Comparison of ENCODE assay signal across 8 cellular contexts in the genomic region with DNA sequence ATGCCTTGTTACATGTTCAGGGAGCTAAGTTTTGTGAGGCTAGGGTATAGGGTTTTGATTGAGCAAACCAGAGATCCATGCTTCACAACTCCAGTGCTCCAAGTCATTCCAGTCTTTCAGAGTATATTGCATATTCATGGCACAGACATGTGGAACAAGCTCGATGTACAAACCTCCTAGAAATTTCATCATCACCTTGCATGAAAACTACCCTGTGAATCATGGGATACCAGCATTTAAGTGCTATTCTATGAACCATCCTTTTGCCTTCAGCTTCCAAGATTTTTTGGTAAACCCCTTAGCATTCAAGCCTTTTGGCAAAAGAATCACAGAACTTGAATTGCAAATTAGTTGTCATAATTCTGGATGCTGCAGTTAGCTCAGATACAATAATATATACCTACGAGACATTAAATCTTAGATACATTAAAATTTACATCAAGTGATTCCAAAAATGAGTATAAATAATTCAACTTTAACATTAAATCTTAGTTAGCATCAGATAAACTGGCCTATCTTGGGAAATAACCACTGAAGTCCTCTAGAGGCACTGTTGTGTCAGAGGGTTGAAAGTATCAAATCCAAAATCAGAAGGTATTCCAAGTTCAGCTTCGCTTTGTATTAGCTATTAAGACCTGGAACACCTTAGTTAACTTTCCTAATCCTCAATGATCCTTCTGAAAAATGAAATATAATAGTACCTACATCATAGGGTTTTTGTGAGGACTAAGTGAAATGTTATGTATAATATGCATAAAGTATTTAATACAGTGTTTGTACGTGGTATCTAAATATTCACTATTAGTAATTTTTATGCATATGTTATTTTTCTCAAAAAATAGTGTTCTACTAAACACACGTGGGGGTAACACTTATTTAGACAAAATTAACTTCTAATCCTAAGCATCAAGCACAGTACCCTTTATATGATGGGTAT. TPM values are rescaled to one million over a fixed set of nuclear protein-coding genes. Genes with fewer than 3 reads are reported as not detected.
DNase-seq lines count a peak whose midpoint lies in the region; ATAC-seq, FAIRE-seq and TF ChIP-seq lines count a peak whose summit lies in the region.

No MANE protein-coding gene starts in this region.

- no peak for TF ChIP-seq POLR2A in HepG2 (IDR thresholded peaks at IDR 0.05; ENCODE audit: insufficient read depth in 1 of 2, low read depth in 2 of 2, low read length in 2 of 2)

- no peaks in the 10 kb centered on the region for H3K9me3 ChIP-seq in DND-41 (ENCODE audit: insufficient read depth, low read length, severe bottlenecking)
- no peaks in the 10 kb centered on the region for H3K9me3 ChIP-seq in HepG2 (ENCODE audit: low read length)

- no peak for TF ChIP-seq EP300 in HepG2 (IDR thresholded peaks at IDR 0.05; ENCODE audit: low read depth in 2 of 2, low read length in 2 of 2)
- TF ChIP-seq EP300 in HepG2 (CRISPR knock-in tag; IDR thresholded peaks at IDR 0.05; ENCODE audit: borderline replicate concordance): no peak

- H3K79me2 ChIP-seq in DND-41 (ENCODE audit: insufficient read depth, low read length): no peaks in the 10 kb centered on the region
- no peaks in the 10 kb centered on the region for H3K79me2 ChIP-seq in HepG2 (ENCODE audit: insufficient read depth, low read length)

- DNase-seq in DND-41 (no peak), HepG2 (ENCODE audit: low spot score) (peak; percentile 14), occipital lobe (lab: John Stamatoyannopoulos, UW) (no peak)

- intact Hi-C loops in HepG2 (cut with micrococcal nuclease; ENCODE audit: unreplicated experiment): loop anchor here (5.0 kb wide), 1 partner anchor 125 kb away; no protein-coding TSS in a partner anchor

- H3K27ac ChIP-seq in DND-41 (ENCODE audit: low read length) (no peak overlapping the region), HepG2 (ENCODE audit: extremely low read length, insufficient read depth, low read length) (no peak overlapping the region)

- in situ Hi-C loops in HepG2 (cut with HindIII; ENCODE audit: extremely low pct_ligation_motif_present, low pct_unique_long_range_greater_than_20kb): loop anchor here (25.0 kb wide), 1 partner anchor 795 kb away; no protein-coding TSS in a partner anchor

- no peaks in the 10 kb centered on the region for H3K27me3 ChIP-seq in DND-41 (ENCODE audit: insufficient read depth, low read length, poor library complexity)
- no peaks in the 10 kb centered on the region; a peak in 1 of 5 replicates for H3K27me3 ChIP-seq in HepG2 (ENCODE audit: control insufficient read depth in 1 of 2, insufficient read depth in 2 of 2, low read length in 2 of 2)

- 30% methylated on average over 5 of the region's 5 CpGs for WGBS in HepG2 (ENCODE audit: low lambda C conversion rate)

- POLR2A ChIA-PET in HepG2 (lab: Yijun Ruan, JAX): no interaction called here

- H3K4me1 ChIP-seq in DND-41 (ENCODE audit: insufficient read depth, low read length) (no peaks in the 10 kb centered on the region), HepG2 (ENCODE audit: insufficient read depth, low read length) (no peaks in the 10 kb centered on the region)

- H3K4me3 ChIP-seq in DND-41 (ENCODE audit: low read depth in 1 of 2, low read length in 2 of 2) (no peak overlapping the region), WI38 (ENCODE audit: low read depth, low read length) (no peak overlapping the region), HepG2 (replicated peaks in 1 of 3; ENCODE audit: insufficient read depth in 1 of 3, low read depth in 2 of 3, low read length in 3 of 3) (no peak overlapping the region)

- no peaks in the 10 kb centered on the region for H3K36me3 ChIP-seq in DND-41 (ENCODE audit: insufficient read depth, low read length)
- H3K36me3 ChIP-seq in HepG2 (replicated peaks in 1 of 2; ENCODE audit: control insufficient read depth in 1 of 2, insufficient read depth in 2 of 2, low read length in 2 of 2): no peaks in the 10 kb centered on the region

- peak; percentile 36 for FAIRE-seq in HepG2 (lab: Jason Lieb, UNC)

- TF ChIP-seq RAD21 in HepG2 (CRISPR knock-in tag; IDR thresholded peaks at IDR 0.05): no peak

- H3K9ac ChIP-seq in DND-41 (ENCODE audit: low read depth, low read length): no peak overlapping the region
- no peak overlapping the region for H3K9ac ChIP-seq in HepG2 (ENCODE audit: insufficient read depth, low read depth, low read length)

- TF ChIP-seq CTCF in DND-41 (IDR thresholded peaks at IDR 0.05; ENCODE audit: borderline replicate concordance, extremely low read depth, low read length, poor library complexity, severe bottlenecking) (peak; percentile 50), WI38 (IDR thresholded peaks at IDR 0.05; ENCODE audit: low read depth, low read length) (peak; percentile 30; the same call in 1 of the 2 replicates), HepG2 (CRISPR knock-in tag; IDR thresholded peaks at IDR 0.05) (peak; percentile 23; the same call in 1 of the 2 replicates)

- CTCF ChIA-PET in HepG2 (lab: Yijun Ruan, JAX; ENCODE audit: low intra/inter-chr PET ratio, low total read pairs): no interaction called here

- ATAC-seq in DND-41 (ENCODE audit: insufficient read depth, low read depth) (peak; percentile 53; the same call in 2 of the 3 replicates), HG02885 (IDR thresholded peaks at IDR 0.05; ENCODE audit: poor library complexity, unreplicated experiment) (peak; percentile 59), HepG2 (peak; percentile 50), GM19467 (IDR thresholded peaks at IDR 0.05; ENCODE audit: unreplicated experiment) (no peak), HG03175 (IDR thresholded peaks at IDR 0.05; ENCODE audit: unreplicated experiment) (no peak), GM18517 (IDR thresholded peaks at IDR 0.05; ENCODE audit: unreplicated experiment) (no peak)

- H3K4me2 ChIP-seq in DND-41 (ENCODE audit: insufficient read depth, low read length): no peak overlapping the region
- no peak overlapping the region for H3K4me2 ChIP-seq in HepG2 (ENCODE audit: low read depth, low read length)

- no TSS peak for BruUV-seq in HepG2 (replicated peaks; lab: Mats Ljungman, UMichigan)

- H4K20me1 ChIP-seq in DND-41 (ENCODE audit: insufficient read depth, low read length) (no peaks in the 10 kb centered on the region), HepG2 (ENCODE audit: insufficient read depth, low read length) (no peaks in the 10 kb centered on the region)

- H2AFZ ChIP-seq in DND-41 (ENCODE audit: low read depth, low read length): no peak overlapping the region
- no peak overlapping the region for H2AFZ ChIP-seq in HepG2 (ENCODE audit: low read length)

TF ChIP-seq in HepG2, 621 proteins besides CTCF, POLR2A, EP300 and RAD21:
- no peak for TF ChIP-seq ZNF570 (CRISPR knock-in tag; IDR thresholded peaks at IDR 0.05; ENCODE audit: borderline replicate concordance)
- TF ChIP-seq NFKBIZ (CRISPR knock-in tag; IDR thresholded peaks at IDR 0.05): no peak
- TF ChIP-seq STAG1 (CRISPR knock-in tag; IDR thresholded peaks at IDR 0.05): 0 out of 2 replicates have a peak, but pooled peaks have one; percentile 11
- TF ChIP-seq, protein P1, sequence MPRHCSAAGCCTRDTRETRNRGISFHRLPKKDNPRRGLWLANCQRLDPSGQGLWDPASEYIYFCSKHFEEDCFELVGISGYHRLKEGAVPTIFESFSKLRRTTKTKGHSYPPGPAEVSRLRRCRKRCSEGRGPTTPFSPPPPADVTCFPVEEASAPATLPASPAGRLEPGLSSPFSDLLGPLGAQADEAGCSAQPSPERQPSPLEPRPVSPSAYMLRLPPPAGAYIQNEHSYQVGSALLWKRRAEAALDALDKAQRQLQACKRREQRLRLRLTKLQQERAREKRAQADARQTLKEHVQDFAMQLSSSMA (CRISPR knock-in tag; IDR thresholded peaks at IDR 0.05): no peak
- 0 out of 2 replicates have a peak, but pooled peaks have one; percentile 7 for TF ChIP-seq CEBPB (IDR thresholded peaks at IDR 0.05; ENCODE audit: borderline replicate concordance, low read depth, low read length)

RNA-seq across cellular contexts. Expression of a gene that starts 55.5 kb away (rescaled TPM):
- total RNA-seq in HepG2 (2016; rRNA removed; fragmentation: Illumina TruSeq; extraction: Trizol): not detected in 2 replicates
- total RNA-seq in HepG2 (2016; cell fraction: cytosol; rRNA removed; fragmentation: Illumina TruSeq; extraction: Trizol; ENCODE audit: low read depth): not detected in 2 replicates
- not detected in 2 replicates for total RNA-seq in HepG2 (2016; cell fraction: insoluble cytoplasmic fraction; rRNA removed; fragmentation: Illumina TruSeq; extraction: Trizol)
- not detected in 2 replicates for total RNA-seq in HepG2 (2016; cell fraction: membrane; rRNA removed; fragmentation: Illumina TruSeq; extraction: Trizol)
- not detected in 2 replicates for total RNA-seq in HepG2 (2016; cell fraction: nucleus; rRNA removed; fragmentation: Illumina TruSeq; extraction: Trizol)
- polyA plus RNA-seq in HepG2 (2011; rRNA removed): not detected in 2 replicates
- polyA plus RNA-seq in HepG2 (2011; cell fraction: cytosol; rRNA removed): not detected in 2 replicates
- polyA plus RNA-seq in HepG2 (2011; cell fraction: nucleus; rRNA removed): not detected in 2 replicates
- not detected in 2 replicates for polyA plus RNA-seq in HepG2 (2012)
- polyA plus RNA-seq in HepG2 (2016; cell fraction: cytosol; fragmentation: Illumina TruSeq; extraction: Trizol; ENCODE audit: low read depth): not detected in 2 replicates
- not detected in 2 replicates for polyA plus RNA-seq in HepG2 (2016; cell fraction: insoluble cytoplasmic fraction; fragmentation: Illumina TruSeq; extraction: Trizol; ENCODE audit: low read depth)
- not detected in 2 replicates for polyA plus RNA-seq in HepG2 (2016; cell fraction: membrane; fragmentation: Illumina TruSeq; extraction: Trizol; ENCODE audit: low read depth)
- not detected in 2 replicates for polyA plus RNA-seq in HepG2 (2016; cell fraction: nucleus; fragmentation: Illumina TruSeq; extraction: Trizol; ENCODE audit: insufficient read depth, low read depth)
- not detected in 2 replicates for polyA minus RNA-seq in HepG2 (2011; rRNA and poly(A)+ RNA removed; ENCODE audit: low replicate concordance)
- polyA minus RNA-seq in HepG2 (2011; cell fraction: cytosol; rRNA and poly(A)+ RNA removed): not detected in 2 replicates
- not detected in 2 replicates for polyA minus RNA-seq in HepG2 (2011; cell fraction: nucleus; rRNA and poly(A)+ RNA removed)
- total RNA-seq in occipital lobe: 3.4 TPM

Comparison
In these comparisons a context has a peak if more than half of its experiments do, and no peak if none do; other contexts are left out.
1. ATAC-seq: peak in DND-41 (single experiment), HG02885 (single experiment) and HepG2 (single experiment); none in GM19467 (single experiment), HG03175 (single experiment) and GM18517 (single experiment).
2. Peak in every context shown above with its lines, with median percentiles within 50 percentile points of each other: CTCF ChIP-seq.